Comparison of ENCODE assay signal across 1 cellular context in genomic region chr14:41609704-41610183, GRCh38.
TF ChIP-seq lines count a peak whose summit lies in the region.

No MANE protein-coding gene starts in this region.

TF ChIP-seq in WTC11, 78 proteins besides CTCF, POLR2A, EP300 and RAD21 (continued from another document and continues in another):
- TF ChIP-seq ZMAT4 (CRISPR knock-in tag; IDR thresholded peaks at IDR 0.05) (no peak), SMAD4 (CRISPR knock-in tag; IDR thresholded peaks at IDR 0.05) (no peak), ZNF138 (CRISPR knock-in tag; conservative IDR thresholded peaks at IDR 0.05) (0 out of 2 replicates have a peak, but pooled peaks have one; percentile 70), ZBTB43 (CRISPR knock-in tag; IDR thresholded peaks at IDR 0.05) (peak; percentile 76; the same call in 1 of the 2 replicates), ATF3 (CRISPR knock-in tag; conservative IDR thresholded peaks at IDR 0.05) (no peak), ATF2 (CRISPR knock-in tag; IDR thresholded peaks at IDR 0.05; ENCODE audit: borderline replicate concordance, low read depth) (no peak), SMAD3 (CRISPR knock-in tag; IDR thresholded peaks at IDR 0.05; ENCODE audit: borderline replicate concordance) (no peak), RORB (CRISPR knock-in tag; IDR thresholded peaks at IDR 0.05) (no peak), IRF2 (CRISPR knock-in tag; IDR thresholded peaks at IDR 0.05; ENCODE audit: borderline replicate concordance, low read depth) (no peak), HMGA2 (CRISPR knock-in tag; IDR thresholded peaks at IDR 0.05) (no peak), AR (CRISPR knock-in tag; IDR thresholded peaks at IDR 0.05) (no peak), JUN (CRISPR knock-in tag; IDR thresholded peaks at IDR 0.05) (no peak), OVOL2 (CRISPR knock-in tag; IDR thresholded peaks at IDR 0.05; ENCODE audit: borderline replicate concordance) (no peak), ATF6 (CRISPR knock-in tag; IDR thresholded peaks at IDR 0.05) (no peak), USF1 (CRISPR knock-in tag; IDR thresholded peaks at IDR 0.05) (no peak), IRF1 (CRISPR knock-in tag; IDR thresholded peaks at IDR 0.05) (no peak), ZNF425 (CRISPR knock-in tag; conservative IDR thresholded peaks at IDR 0.05) (no peak), FOXP1 (CRISPR knock-in tag; IDR thresholded peaks at IDR 0.05; ENCODE audit: borderline replicate concordance) (peak; percentile 61; the same call in 1 of the 2 replicates), KAT7 (CRISPR knock-in tag; IDR thresholded peaks at IDR 0.05; ENCODE audit: borderline replicate concordance) (no peak), NR1H2 (CRISPR knock-in tag; IDR thresholded peaks at IDR 0.05) (no peak), E2F1 (CRISPR knock-in tag; IDR thresholded peaks at IDR 0.05) (no peak), ZBTB21 (CRISPR knock-in tag; IDR thresholded peaks at IDR 0.05; ENCODE audit: borderline replicate concordance) (peak; percentile 76; the same call in 1 of the 2 replicates), TCF7 (CRISPR knock-in tag; IDR thresholded peaks at IDR 0.05; ENCODE audit: low read depth) (no peak), STAT6 (CRISPR knock-in tag; conservative IDR thresholded peaks at IDR 0.05; ENCODE audit: low read depth) (0 out of 2 replicates have a peak, but pooled peaks have one; percentile 48), RELA (CRISPR knock-in tag; IDR thresholded peaks at IDR 0.05; ENCODE audit: borderline replicate concordance) (no peak), HMGXB4 (CRISPR knock-in tag; IDR thresholded peaks at IDR 0.05) (peak; percentile 59; the same call in 1 of the 2 replicates), GTF2I (CRISPR knock-in tag; conservative IDR thresholded peaks at IDR 0.05) (no peak), ZNF317 (CRISPR knock-in tag; IDR thresholded peaks at IDR 0.05; ENCODE audit: borderline replicate concordance, low read depth) (no peak), ZNF281 (CRISPR knock-in tag; IDR thresholded peaks at IDR 0.05) (peak; percentile 84), NFE2L1 (CRISPR knock-in tag; IDR thresholded peaks at IDR 0.05) (0 out of 2 replicates have a peak, but pooled peaks have one; percentile 11), CBFB (CRISPR knock-in tag; IDR thresholded peaks at IDR 0.05; ENCODE audit: low read depth) (no peak), ZNF396 (CRISPR knock-in tag; IDR thresholded peaks at IDR 0.05; ENCODE audit: borderline replicate concordance) (no peak), MXD4 (CRISPR knock-in tag; IDR thresholded peaks at IDR 0.05; ENCODE audit: borderline replicate concordance) (no peak), TEAD4 (CRISPR knock-in tag; IDR thresholded peaks at IDR 0.05) (no peak), CREM (CRISPR knock-in tag; IDR thresholded peaks at IDR 0.05) (no peak), ZNF232 (CRISPR knock-in tag; IDR thresholded peaks at IDR 0.05) (no peak)
